28 cellular contexts compared by ENCODE assay signal in genomic region chr17:54983260-54983659, GRCh38. TPM values are rescaled to one million over a fixed set of nuclear protein-coding genes. Genes with fewer than 3 reads are reported as not detected.
DNase-seq lines count a peak whose midpoint lies in the region; ATAC-seq and TF ChIP-seq lines count a peak whose summit lies in the region.
"Had no signal": no experiment of that assay in that cellular context is flagged by ENCODE, and none has a peak within 500 bp of the region (broad histone marks: within the 10 kb centered on the region; RNA-seq: fewer than 3 reads in every experiment).

No MANE protein-coding gene starts in this region.

- H3K9me3 ChIP-seq in ascending aorta (peaks cover 7 to 10% of the 10 kb centered on the region in 2 donors), heart left ventricle (peaks cover 0 to 11% (median 0%) of the 10 kb centered on the region in 12 donors)
- H3K9me3 ChIP-seq: body of pancreas had no signal

- H3K27ac ChIP-seq in ascending aorta (peak overlapping the region; percentile 62 to 69), heart left ventricle (peak overlapping the region in 1 of 12 donors; percentile 10)
- H3K27ac ChIP-seq: body of pancreas, PC-9 had no signal

- H3K27me3 ChIP-seq in ascending aorta, result no peaks in the 10 kb centered on the region
- H3K27me3 ChIP-seq in heart left ventricle, result no peaks in the 10 kb centered on the region
- H3K27me3 ChIP-seq: body of pancreas, stomach had no signal

- H3K4me3 ChIP-seq in ascending aorta (no peak overlapping the region), heart left ventricle (no peak overlapping the region)
- H3K4me3 ChIP-seq: body of pancreas, K562, PC-9, stomach had no signal

- H3K36me3 ChIP-seq in ascending aorta (no peaks in the 10 kb centered on the region), heart left ventricle (peaks cover 0 to 13% (median 5%) of the 10 kb centered on the region in 9 donors)

- TF ChIP-seq CTCF in ascending aorta (IDR thresholded peaks at IDR 0.05), result no peak
- no peak for TF ChIP-seq CTCF in heart left ventricle (IDR thresholded peaks at IDR 0.05)

- peak; percentile 93 for ATAC-seq in GM19351 (IDR thresholded peaks at IDR 0.05; ENCODE audit: unreplicated experiment)
- ATAC-seq in HG02870 (IDR thresholded peaks at IDR 0.05; ENCODE audit: unreplicated experiment), result peak; percentile 86
- no peak for ATAC-seq in heart left ventricle
- ATAC-seq: activated naive CD8-positive, alpha-beta T cell treated with anti-CD3 and anti-CD28 coated beads, Interleukin-2, amount 50 U/mL, for 24 hours; body of pancreas; K562; left ventricle myocardium superior; naive thymus-derived CD4-positive, alpha-beta T cell; Right ventricle myocardium inferior had no signal

- no peak for TF ChIP-seq POLR2A in heart left ventricle (IDR thresholded peaks at IDR 0.05)

- DNase-seq in ascending aorta (ENCODE audit: low spot score in 2 of 2) (no peak), dedifferentiated amniotic fluid mesenchymal stem cell (ENCODE audit: extremely low spot score) (no peak), heart left ventricle (no peak), T-helper 2 cell (no peak), mesenteric fat pad (ENCODE audit: low spot score) (no peak)
- DNase-seq: activated CD4-positive, alpha-beta T cell treated with anti-CD3 and anti-CD28 coated beads for 4 hours; activated gamma-delta T cell treated with Interleukin-2 at 50 U/mL for 16 hours; activated naive CD8-positive, alpha-beta T cell treated with anti-CD3 and anti-CD28 coated beads, Interleukin-2, amount 50 U/mL, for 24 hours; activated T-cell treated with anti-CD3 and anti-CD28 coated beads, Interleukin-2, amount 50 U/mL, for 1 hour; body of pancreas; cerebellar nuclear complex; DND-41; glutamatergic neuron; islet precursor cell; left ventricle myocardium superior; midbrain; naive thymus-derived CD4-positive, alpha-beta T cell; NCI-H1092 treated with DMSO at 0.1 percent for 48 hours; NCI-H187 treated with DMSO at 0.1 percent for 48 hours; NCI-H2171 treated with DMSO at 0.1 percent for 48 hours; NCI-H510A treated with DMSO at 0.1 percent for 48 hours; PC-9; stomach; trophoblast cell had no signal

- H3K4me1 ChIP-seq in ascending aorta (peaks cover 0 to 14% of the 10 kb centered on the region in 2 donors), heart left ventricle (peaks cover 0 to 3% (median 0%) of the 10 kb centered on the region in 12 donors)
- H3K4me1 ChIP-seq: body of pancreas had no signal

- intact Hi-C loops in ascending aorta (cut with DNase I), result no loop called here
- intact Hi-C loops in heart left ventricle (cut with DNase I), result no loop called here

RNA-seq across cellular contexts. Expression of gene STXBP4, which starts 14.7 kb away (rescaled TPM):
- 4.9 TPM for total RNA-seq in ascending aorta
- total RNA-seq in heart left ventricle, result 1 to 10 TPM; 2.2 to 7.8 (median 4.8) TPM
- polyA plus RNA-seq in heart left ventricle, result 1 to 10 TPM; 1.3 to 1.7 TPM
- total RNA-seq in mesenteric fat pad, result 8.6 TPM

RNA-seq across cellular contexts. Expression of gene COX11, which starts 14.8 kb away (rescaled TPM):
- total RNA-seq in ascending aorta (19.6 TPM), heart left ventricle (10 to 100 TPM; 42.5 to 73.1 (median 55.6) TPM), mesenteric fat pad (40.4 TPM)
- polyA plus RNA-seq in heart left ventricle, result 10 to 100 TPM; 27.5 to 48.1 TPM

Comparison
In these comparisons a context has a peak if more than half of its experiments do, and no peak if none do; other contexts are left out.
1. ATAC-seq: peak in GM19351 (single experiment) and HG02870 (single experiment); none in heart left ventricle (0 of 4).